Comparison of ENCODE assay signal across 21 cellular contexts in the genomic region with DNA sequence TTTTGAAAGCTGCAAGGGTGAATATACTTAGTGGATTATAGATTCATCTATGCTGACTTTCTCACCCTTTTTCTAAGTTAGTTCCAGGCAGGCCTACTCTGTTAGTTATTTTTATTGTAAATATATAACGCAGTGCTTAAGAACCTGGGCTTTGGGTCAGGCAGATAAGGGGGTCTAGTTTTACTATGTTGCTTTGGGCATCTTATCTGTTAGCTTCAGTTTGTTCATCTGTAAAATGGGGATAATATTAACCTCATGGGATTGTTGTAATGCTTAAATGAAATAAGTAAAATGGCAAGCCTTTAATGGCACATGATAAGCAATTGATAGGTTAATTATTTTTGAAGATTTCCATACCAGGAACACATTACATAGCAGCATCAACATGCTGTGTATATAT.
A peak's percentile ranks its signal among the peaks of the same experiment; 100 is the strongest.
DNase-seq lines count a peak whose midpoint lies in the region; ATAC-seq, FAIRE-seq and TF ChIP-seq lines count a peak whose summit lies in the region.
"Had no signal": no experiment of that assay in that cellular context is flagged by ENCODE, and none has a peak within 500 bp of the region (broad histone marks: within the 10 kb centered on the region; RNA-seq: fewer than 3 reads in every experiment).

No MANE protein-coding gene starts in this region.

- TF ChIP-seq EP300 in HepG2 (IDR thresholded peaks at IDR 0.05; ENCODE audit: low read depth in 2 of 2, low read length in 2 of 2) (no peak), HepG2 (CRISPR knock-in tag; IDR thresholded peaks at IDR 0.05; ENCODE audit: borderline replicate concordance) (no peak), K562 (IDR thresholded peaks at IDR 0.05; ENCODE audit: low read length) (no peak)

- H3K4me2 ChIP-seq in HepG2 (ENCODE audit: low read depth, low read length) (no peak overlapping the region), K562 (ENCODE audit: insufficient read depth, low read length) (no peak overlapping the region)
- H3K4me2 ChIP-seq: A549; BLaER1 treated with 17β-estradiol and CSF1 and Interleukin-3, amounts not matched to agents 10 nM and 100 nM had no signal

- no peak for TF ChIP-seq POLR2A in HepG2 (IDR thresholded peaks at IDR 0.05; ENCODE audit: insufficient read depth in 1 of 2, low read depth in 2 of 2, low read length in 2 of 2)
- TF ChIP-seq POLR2A in right lobe of liver (IDR thresholded peaks at IDR 0.05): no peak
- no peak for TF ChIP-seq POLR2A in K562 (conservative IDR thresholded peaks at IDR 0.05)

- in situ Hi-C loops in HepG2 (cut with HindIII; ENCODE audit: extremely low pct_ligation_motif_present, low pct_unique_long_range_greater_than_20kb): no loop called here
- in situ Hi-C loops in K562 (cut with MboI): no loop called here

- H3K4me3 Mint-ChIP-seq in stimulated activated memory B cell treated with anti-CD40 and anti-IgM and Interleukin-4, amounts not matched to agents 10 μg/mL and 1 μg/mL and 100 μg/mL, for 72 hours: no peak overlapping the region
- H3K4me3 Mint-ChIP-seq: B cell; CD4-positive, alpha-beta T cell; CD8-positive, alpha-beta T cell had no signal

- DNase-seq in HepG2 (ENCODE audit: low spot score): no peak
- DNase-seq in right lobe of liver: no peak
- no peak for DNase-seq in K562 (ENCODE audit: extremely low read depth in 1 of 4, low spot score in 3 of 4)
- no peak for DNase-seq in NCI-H2107 (lab: John Stamatoyannopoulos, UW)
- DNase-seq: AML-193; Caco-2; Calu3; CD4-positive, alpha-beta T cell; CD8-positive, alpha-beta T cell; DMS79 treated with DMSO at 0.1 percent for 48 hours; GF-D8 had no signal

- H3K27me3 ChIP-seq in HepG2 (ENCODE audit: control insufficient read depth in 1 of 2, insufficient read depth in 2 of 2, low read length in 2 of 2) (no peaks in the 10 kb centered on the region), right lobe of liver (no peaks in the 10 kb centered on the region), K562 (ENCODE audit: control insufficient read depth in 2 of 2, insufficient read depth in 2 of 2, low read length in 2 of 2) (no peaks in the 10 kb centered on the region)
- H3K27me3 ChIP-seq: BLaER1 treated with 17β-estradiol and CSF1 and Interleukin-3, amounts not matched to agents 10 nM and 100 nM had no signal

- intact Hi-C loops in HepG2 (cut with micrococcal nuclease; ENCODE audit: unreplicated experiment): no loop called here
- intact Hi-C loops in right lobe of liver (cut with DNase I): no loop called here
- intact Hi-C loops in K562 (cut with micrococcal nuclease): no loop called here

- no peaks in the 10 kb centered on the region for H3K27me3 Mint-ChIP-seq in stimulated activated memory B cell treated with anti-CD40 and anti-IgM and Interleukin-4, amounts not matched to agents 10 μg/mL and 1 μg/mL and 100 μg/mL, for 72 hours
- H3K27me3 Mint-ChIP-seq: B cell; CD4-positive, alpha-beta T cell had no signal

- ATAC-seq in HepG2: no peak
- no peak for ATAC-seq in right lobe of liver
- ATAC-seq in K562: no peak
- ATAC-seq in stimulated activated memory B cell treated with anti-CD40 and anti-IgM and Interleukin-4, amounts not matched to agents 10 μg/mL and 1 μg/mL and 100 μg/mL, for 72 hours: no peak
- ATAC-seq: A549; CD8-positive, alpha-beta T cell had no signal

- no peak overlapping the region for H3K27ac ChIP-seq in HepG2 (ENCODE audit: extremely low read length, insufficient read depth, low read length)
- no peak overlapping the region for H3K27ac ChIP-seq in right lobe of liver
- no peak overlapping the region for H3K27ac ChIP-seq in K562 (ENCODE audit: extremely low read depth, low read depth, low read length)
- H3K27ac ChIP-seq: 22Rv1; A549; BLaER1 treated with 17β-estradiol and CSF1 and Interleukin-3, amounts not matched to agents 10 nM and 100 nM; C4-2B had no signal

- no peaks in the 10 kb centered on the region for H3K9me3 ChIP-seq in HepG2 (ENCODE audit: low read length)
- H3K9me3 ChIP-seq in right lobe of liver: no peaks in the 10 kb centered on the region
- no peaks in the 10 kb centered on the region for H3K9me3 ChIP-seq in K562 (replicated peaks; ENCODE audit: control insufficient read depth, insufficient read depth, low read depth, low read length)
- H3K9me3 ChIP-seq: Caco-2 had no signal

- CTCF ChIA-PET in HepG2 (lab: Yijun Ruan, JAX; ENCODE audit: low intra/inter-chr PET ratio, low total read pairs) (no interaction called here), K562 (lab: Yijun Ruan, JAX; ENCODE audit: low intra/inter-chr PET ratio) (no interaction called here)

- FAIRE-seq in HepG2 (lab: Jason Lieb, UNC) (no peak), K562 (lab: Jason Lieb, UNC) (no peak)
- FAIRE-seq: A549, D721Med, G401.6, GM12891, GM19239 had no signal

- no peak overlapping the region for H2AFZ ChIP-seq in HepG2 (ENCODE audit: low read length)
- H2AFZ ChIP-seq in K562 (ENCODE audit: low read depth, low read length): no peak overlapping the region

- H4K20me1 ChIP-seq in HepG2 (ENCODE audit: insufficient read depth, low read length) (no peaks in the 10 kb centered on the region), K562 (replicated peaks; ENCODE audit: control insufficient read depth, insufficient read depth, low read length) (0 out of 2 replicates have a peak, but pooled peaks cover 4% of the 10 kb centered on the region)
- H4K20me1 ChIP-seq: BLaER1 treated with 17β-estradiol and CSF1 and Interleukin-3, amounts not matched to agents 10 nM and 100 nM had no signal

- no peaks in the 10 kb centered on the region for H3K36me3 ChIP-seq in HepG2 (replicated peaks in 1 of 2; ENCODE audit: control insufficient read depth in 1 of 2, insufficient read depth in 2 of 2, low read length in 2 of 2)
- no peaks in the 10 kb centered on the region for H3K36me3 ChIP-seq in right lobe of liver
- peaks cover 23% of the 10 kb centered on the region; the same call in 2 of the 3 replicates for H3K36me3 ChIP-seq in K562 (ENCODE audit: control insufficient read depth, insufficient read depth, low read length)

- H3K36me3 Mint-ChIP-seq in stimulated activated memory B cell treated with anti-CD40 and anti-IgM and Interleukin-4, amounts not matched to agents 10 μg/mL and 1 μg/mL and 100 μg/mL, for 72 hours: peaks cover 14% of the 10 kb centered on the region
- H3K36me3 Mint-ChIP-seq: CD8-positive, alpha-beta T cell had no signal

- H3K27ac Mint-ChIP-seq in stimulated activated memory B cell treated with anti-CD40 and anti-IgM and Interleukin-4, amounts not matched to agents 10 μg/mL and 1 μg/mL and 100 μg/mL, for 72 hours: no peak overlapping the region
- H3K27ac Mint-ChIP-seq: B cell; CD4-positive, alpha-beta T cell; CD8-positive, alpha-beta T cell had no signal

- TF ChIP-seq RAD21 in HepG2 (CRISPR knock-in tag; IDR thresholded peaks at IDR 0.05): no peak
- TF ChIP-seq RAD21 in K562 (CRISPR knock-in tag; conservative IDR thresholded peaks at IDR 0.05 in 1 of 2, IDR thresholded peaks at IDR 0.05 in 1 of 2): no peak

- POLR2A ChIA-PET in HepG2 (lab: Yijun Ruan, JAX): no interaction called here
- POLR2A ChIA-PET in K562 (lab: Yijun Ruan, JAX): interaction anchor here (1.0 to 2.5 kb wide), 3 partner anchors 10 to 16 kb away, joined by 5 to 10 read pairs (median 6); no protein-coding TSS in a partner anchor

- WGBS in HepG2 (ENCODE audit: low lambda C conversion rate): 96% methylated on average over 1 of the region's 1 CpG
- WGBS in right lobe of liver (ENCODE audit: insufficient coverage, low coverage, low lambda C conversion rate, missing lambda C conversion rate): 81% methylated on average over 1 of the region's 1 CpG
- WGBS in K562 (ENCODE audit: insufficient coverage, low coverage, missing lambda C conversion rate): 12% methylated on average over 1 of the region's 1 CpG

- H3K79me2 ChIP-seq in HepG2 (ENCODE audit: insufficient read depth, low read length): no peaks in the 10 kb centered on the region
- H3K79me2 ChIP-seq in K562 (ENCODE audit: control insufficient read depth, insufficient read depth, low read length): peaks cover 79% of the 10 kb centered on the region

- no peaks in the 10 kb centered on the region for H3K9me1 ChIP-seq in K562 (ENCODE audit: control insufficient read depth, insufficient read depth, low read length)

- H3K4me3 ChIP-seq in HepG2 (replicated peaks in 1 of 3; ENCODE audit: insufficient read depth in 1 of 3, low read depth in 2 of 3, low read length in 3 of 3): no peak overlapping the region
- H3K4me3 ChIP-seq in right lobe of liver: no peak overlapping the region
- H3K4me3 ChIP-seq in K562: no peak overlapping the region
- H3K4me3 ChIP-seq: A549; BLaER1 treated with 17β-estradiol and CSF1 and Interleukin-3, amounts not matched to agents 10 nM and 100 nM had no signal

- H3K4me1 ChIP-seq in HepG2 (ENCODE audit: insufficient read depth, low read length): no peaks in the 10 kb centered on the region
- peaks cover 0 to 4% (median 0%) of the 10 kb centered on the region in 4 donors for H3K4me1 ChIP-seq in right lobe of liver
- peaks cover 0 to 3% of the 10 kb centered on the region in 2 experiments; a peak in 2 of 5 replicates for H3K4me1 ChIP-seq in K562 (replicated peaks in 1 of 2; ENCODE audit: control insufficient read depth in 2 of 2, insufficient read depth in 2 of 2, low read length in 2 of 2)
- H3K4me1 ChIP-seq: Caco-2 had no signal

- peaks cover 13% of the 10 kb centered on the region for H3K4me1 Mint-ChIP-seq in stimulated activated memory B cell treated with anti-CD40 and anti-IgM and Interleukin-4, amounts not matched to agents 10 μg/mL and 1 μg/mL and 100 μg/mL, for 72 hours
- H3K4me1 Mint-ChIP-seq: B cell had no signal

- peaks cover 8% of the 10 kb centered on the region for H3K9me3 Mint-ChIP-seq in stimulated activated memory B cell treated with anti-CD40 and anti-IgM and Interleukin-4, amounts not matched to agents 10 μg/mL and 1 μg/mL and 100 μg/mL, for 72 hours
- H3K9me3 Mint-ChIP-seq: CD4-positive, alpha-beta T cell had no signal

- BruUV-seq in HepG2 (replicated peaks; lab: Mats Ljungman, UMichigan): no TSS peak
- BruUV-seq in K562 (replicated peaks; lab: Mats Ljungman, UMichigan): no TSS peak

- H3K9ac ChIP-seq in HepG2 (ENCODE audit: insufficient read depth, low read depth, low read length) (no peak overlapping the region), K562 (ENCODE audit: insufficient read depth in 1 of 2, low read depth in 2 of 2, low read length in 2 of 2) (no peak overlapping the region)
- H3K9ac ChIP-seq: BLaER1 treated with 17β-estradiol and CSF1 and Interleukin-3, amounts not matched to agents 10 nM and 100 nM had no signal

- TF ChIP-seq CTCF in HepG2 (CRISPR knock-in tag; IDR thresholded peaks at IDR 0.05): no peak
- TF ChIP-seq CTCF in right lobe of liver (IDR thresholded peaks at IDR 0.05): no peak
- TF ChIP-seq CTCF in K562 (IDR thresholded peaks at IDR 0.05 in 2 of 3, conservative IDR thresholded peaks at IDR 0.05 in 1 of 3; ENCODE audit: insufficient read depth in 2 of 3, low read depth in 1 of 3, low read length in 3 of 3): no peak

TF ChIP-seq in HepG2, 621 proteins besides CTCF, POLR2A, EP300 and RAD21:
- no peak for TF ChIP-seq ZC3H13 (CRISPR knock-in tag; IDR thresholded peaks at IDR 0.05)
- TF ChIP-seq ZNF629 (CRISPR knock-in tag; conservative IDR thresholded peaks at IDR 0.05): peak; percentile 34; the same call in 1 of the 2 replicates

Comparison
In these comparisons a context has a peak if more than half of its experiments do, and no peak if none do; other contexts are left out.
1. Of the 241 proteins assayed by ChIP-seq in both HepG2 and K562: peak only in HepG2: none; only in K562: ADNP, HDAC2, KDM1A and ZFP1; in both: none; in neither: 236; mixed calls (peak in some experiments, not most) for 1.